Comparison of ENCODE assay signal across 23 cellular contexts in the genomic region with DNA sequence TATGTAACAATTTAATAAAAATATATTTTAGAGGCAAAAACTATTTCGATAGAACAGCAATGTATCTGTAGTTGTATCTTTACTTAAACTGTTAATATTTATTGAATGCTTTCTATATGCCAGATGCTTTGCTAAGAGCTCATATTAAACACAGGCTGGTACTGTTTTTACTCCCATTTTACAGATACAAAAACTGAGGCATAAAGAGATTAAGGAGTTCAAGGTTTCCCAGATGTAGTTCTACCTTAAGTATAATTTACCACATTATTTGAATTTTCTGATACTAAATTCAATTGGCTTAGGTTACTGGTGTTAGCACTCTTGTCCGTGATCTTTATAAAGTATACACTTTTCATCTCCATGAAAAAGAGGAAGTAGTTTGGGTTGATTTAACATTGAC.
DNase-seq lines count a peak whose midpoint lies in the region; ATAC-seq and TF ChIP-seq lines count a peak whose summit lies in the region.
"Had no signal": no experiment of that assay in that cellular context is flagged by ENCODE, and none has a peak within 500 bp of the region (broad histone marks: within the 10 kb centered on the region; RNA-seq: fewer than 3 reads in every experiment).

No MANE protein-coding gene starts in this region.

- H3K36me3 ChIP-seq in left ventricle myocardium inferior (no peaks in the 10 kb centered on the region), SU-DHL-6 (ENCODE audit: low read length) (no peaks in the 10 kb centered on the region), testis (ENCODE audit: low read depth, missing control alignments) (no peaks in the 10 kb centered on the region)
- H3K36me3 ChIP-seq: BE2C, SJSA1 had no signal

- peak overlapping the region; percentile 17 for H3K27ac ChIP-seq in left ventricle myocardium inferior (replicated peaks)
- H3K27ac ChIP-seq in SU-DHL-6 (ENCODE audit: low read depth, low read length) = peak overlapping the region; percentile 99
- no peak overlapping the region for H3K27ac ChIP-seq in coronary artery
- peak overlapping the region; percentile 53 to 71 for H3K27ac ChIP-seq in testis
- H3K27ac ChIP-seq: SJSA1 had no signal

- peaks cover 47% of the 10 kb centered on the region for H3F3A ChIP-seq in SU-DHL-6 (ENCODE audit: insufficient read depth)

- no peaks in the 10 kb centered on the region for H4K20me1 ChIP-seq in SU-DHL-6 (ENCODE audit: low read depth, low read length)

- H3K9me2 ChIP-seq in SU-DHL-6 (replicated peaks; ENCODE audit: insufficient read depth, low read length) = no peaks in the 10 kb centered on the region

- no peak for TF ChIP-seq POLR2A in testis (IDR thresholded peaks at IDR 0.05)

- H3K4me3 ChIP-seq in left ventricle myocardium inferior (no peak overlapping the region), SU-DHL-6 (ENCODE audit: insufficient read depth, low read length, poor library complexity, severe bottlenecking) (no peak overlapping the region), coronary artery (peak overlapping the region; percentile 24), testis (no peak overlapping the region)
- H3K4me3 ChIP-seq: SJSA1 had no signal

- DNase-seq in left ventricle myocardium inferior (no peak), Right ventricle myocardium inferior (ENCODE audit: missing footprints) (no peak), coronary artery (ENCODE audit: low spot score) (no peak), testis (no peak), SHP77 (lab: John Stamatoyannopoulos, UW) (no peak), NCI-H2107 treated with DMSO at 0.1 percent for 48 hours (lab: John Stamatoyannopoulos, UW; ENCODE audit: unreplicated experiment) (no peak)
- no peak for DNase-seq in effector CD8-positive, alpha-beta T cell (lab: John Stamatoyannopoulos, UW)
- DNase-seq: 8988T, ACHN, BE2C, Calu3, DND-41, HCEC 1CT, KG1, MV-4-11, NCI-H1105 treated with DMSO at 0.1 percent for 48 hours, NCI-H146, NCI-H1930, NCI-H2227 treated with DMSO at 0.1 percent for 48 hours, NCI-H526 treated with DMSO at 0.1 percent for 48 hours, PC-3 had no signal

- ATAC-seq in Right ventricle myocardium inferior = no peak
- ATAC-seq: PC-3 had no signal

- intact Hi-C loops in left ventricle myocardium inferior (cut with micrococcal nuclease) = no loop called here
- intact Hi-C loops in Right ventricle myocardium inferior (cut with DNase I) = no loop called here
- intact Hi-C loops in testis (cut with DNase I; ENCODE audit: low total_unique reads) = no loop called here

- H3K9me3 ChIP-seq in left ventricle myocardium inferior (replicated peaks) = no peaks in the 10 kb centered on the region
- H3K9me3 ChIP-seq in SU-DHL-6 (ENCODE audit: insufficient read depth, low read length) = no peaks in the 10 kb centered on the region
- H3K9me3 ChIP-seq in testis = no peaks in the 10 kb centered on the region
- H3K9me3 ChIP-seq: BE2C, SJSA1 had no signal

- WGBS in testis, 2 donors = 41 to 68% methylated on average over 2 of the region's 2 CpGs

- no peaks in the 10 kb centered on the region for H3K27me3 ChIP-seq in left ventricle myocardium inferior (ENCODE audit: low read depth)
- H3K27me3 ChIP-seq in SU-DHL-6 (ENCODE audit: low read length) = no peaks in the 10 kb centered on the region
- no peaks in the 10 kb centered on the region for H3K27me3 ChIP-seq in testis
- H3K27me3 ChIP-seq: BE2C, SJSA1 had no signal

- H3K4me1 ChIP-seq in left ventricle myocardium inferior = peaks cover 12% of the 10 kb centered on the region
- H3K4me1 ChIP-seq in testis = peaks cover 26% of the 10 kb centered on the region
- H3K4me1 ChIP-seq: SJSA1 had no signal

- peak overlapping the region; percentile 52 for H3K9ac ChIP-seq in SU-DHL-6 (ENCODE audit: low read length)

- TF ChIP-seq CTCF in left ventricle myocardium inferior (IDR thresholded peaks at IDR 0.05; ENCODE audit: borderline replicate concordance) = no peak
- no peak for TF ChIP-seq CTCF in SU-DHL-6 (IDR thresholded peaks at IDR 0.05; ENCODE audit: insufficient read depth, low read length, poor library complexity, severe bottlenecking)
- no peak for TF ChIP-seq CTCF in coronary artery (IDR thresholded peaks at IDR 0.05)
- TF ChIP-seq CTCF in testis (IDR thresholded peaks at IDR 0.05) = no peak

- H3K79me2 ChIP-seq in SU-DHL-6 (ENCODE audit: insufficient read depth, low read length) = no peaks in the 10 kb centered on the region

- peak overlapping the region; percentile 74 for H3K4me2 ChIP-seq in SU-DHL-6 (ENCODE audit: low read depth, low read length, poor library complexity, severe bottlenecking)

- H2AFZ ChIP-seq in SU-DHL-6 (ENCODE audit: low read depth, low read length, severe bottlenecking) = no peak overlapping the region

Comparison
In these comparisons a context has a peak if more than half of its experiments do, and no peak if none do; other contexts are left out.
1. H3K27ac ChIP-seq: peak in left ventricle myocardium inferior (single experiment), SU-DHL-6 (single experiment) and testis (2 of 2); none in coronary artery (0 of 2).